ENCODE assay signal across 8 cellular contexts in the genomic region with DNA sequence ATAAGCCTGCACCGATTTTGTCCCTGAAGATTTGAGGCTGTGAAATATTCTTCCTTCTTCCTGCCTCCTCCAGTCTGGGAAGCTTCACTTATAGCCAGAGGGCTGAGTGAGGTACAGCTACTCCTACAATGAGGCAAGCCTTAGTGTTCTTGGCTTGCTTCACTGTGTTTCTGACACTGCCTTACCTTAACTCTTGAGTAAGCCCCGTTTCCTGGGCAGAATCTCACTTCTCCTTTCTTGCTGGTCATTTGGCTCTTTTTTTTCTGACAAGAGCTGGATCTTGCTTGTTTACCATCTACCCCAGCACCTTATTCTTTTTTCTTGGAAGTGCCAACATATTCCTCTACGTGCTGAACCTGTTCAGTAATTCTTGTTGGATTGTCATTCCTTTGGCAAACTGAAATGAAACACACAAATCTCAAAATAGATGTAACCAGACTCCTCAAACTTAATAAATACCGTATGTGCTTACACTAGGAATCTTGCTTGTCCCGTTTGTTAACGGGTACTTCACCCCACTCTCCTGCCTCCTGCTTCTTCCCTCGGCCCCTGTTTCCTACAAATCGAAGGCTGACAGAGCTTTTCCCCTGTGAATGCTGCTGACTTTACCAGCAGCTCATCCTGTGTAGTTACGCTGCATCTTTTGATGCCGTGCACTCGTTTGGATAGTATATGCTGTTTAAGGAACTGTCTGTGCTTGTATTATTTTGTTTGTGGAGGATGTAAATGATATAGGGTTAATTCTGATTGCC.
DNase-seq lines count a peak whose midpoint lies in the region; ATAC-seq and TF ChIP-seq lines count a peak whose summit lies in the region.

No MANE protein-coding gene starts in this region.

- POLR2A ChIA-PET in OCI-LY7 (lab: Charles Lee): interaction anchor here (0.7 to 0.8 kb wide), 2 partner anchors 17 to 34 kb away, joined by 3 to 4 read pairs; no protein-coding TSS in a partner anchor

- H3K9me2 ChIP-seq in OCI-LY7 (ENCODE audit: insufficient read depth, low read length): no peaks in the 10 kb centered on the region

- TF ChIP-seq CTCF in OCI-LY7 (conservative IDR thresholded peaks at IDR 0.05; ENCODE audit: low read length) (no peak), left ventricle myocardium inferior (IDR thresholded peaks at IDR 0.05; ENCODE audit: borderline replicate concordance) (no peak), upper lobe of left lung (IDR thresholded peaks at IDR 0.05) (no peak)

- H3K27me3 ChIP-seq in left ventricle myocardium inferior (ENCODE audit: low read depth) (no peaks in the 10 kb centered on the region), upper lobe of left lung (no peaks in the 10 kb centered on the region)

- H3K79me2 ChIP-seq in OCI-LY7 (ENCODE audit: insufficient read depth, low read depth, low read length): no peaks in the 10 kb centered on the region

- no peaks in the 10 kb centered on the region for H3K9me3 Mint-ChIP-seq in activated CD4-positive, alpha-beta T cell treated with anti-CD3 and anti-CD28 coated beads, Interleukin-2, amount 10 ng/mL, durations not matched to agents 24 days and 14 days

- H3K9me3 ChIP-seq in OCI-LY7 (ENCODE audit: low read length) (no peaks in the 10 kb centered on the region), left ventricle myocardium inferior (replicated peaks) (no peaks in the 10 kb centered on the region), upper lobe of left lung (no peaks in the 10 kb centered on the region)

- no peaks in the 10 kb centered on the region for H3K36me3 ChIP-seq in OCI-LY7 (ENCODE audit: insufficient read depth, low read length)
- no peaks in the 10 kb centered on the region for H3K36me3 ChIP-seq in left ventricle myocardium inferior
- H3K36me3 ChIP-seq in upper lobe of left lung: no peaks in the 10 kb centered on the region

- H3K36me3 Mint-ChIP-seq in activated CD4-positive, alpha-beta T cell treated with anti-CD3 and anti-CD28 coated beads, Interleukin-2, amount 10 ng/mL, durations not matched to agents 24 days and 14 days (ENCODE audit: low read depth): no peaks in the 10 kb centered on the region

- H2AFZ ChIP-seq in OCI-LY7 (ENCODE audit: low read length): no peak overlapping the region

- ATAC-seq in GM18505 (IDR thresholded peaks at IDR 0.05; ENCODE audit: unreplicated experiment): peak; percentile 92
- ATAC-seq in HG02759 (IDR thresholded peaks at IDR 0.05; ENCODE audit: unreplicated experiment): peak; percentile 88
- ATAC-seq in upper lobe of left lung (ENCODE audit: low FRiP score in 2 of 2): peak; percentile 81

- intact Hi-C loops in OCI-LY7 (cut with micrococcal nuclease; ENCODE audit: unreplicated experiment) (no loop called here), left ventricle myocardium inferior (cut with micrococcal nuclease) (no loop called here)
- intact Hi-C loops in activated CD4-positive, alpha-beta T cell treated with anti-CD3 and anti-CD28 coated beads, Interleukin-2, amount 10 ng/mL, durations not matched to agents 24 days and 14 days (cut with micrococcal nuclease): no loop called here

- TF ChIP-seq EP300 in upper lobe of left lung (IDR thresholded peaks at IDR 0.05): peak in 2 of 4 donors; percentile 8 to 22

- BruUV-seq in OCI-LY7 (replicated peaks; lab: Mats Ljungman, UMichigan): no TSS peak

- H3K4me3 ChIP-seq in OCI-LY7 (ENCODE audit: low read depth, low read length, poor library complexity, severe bottlenecking): no peak overlapping the region
- no peak overlapping the region for H3K4me3 ChIP-seq in left ventricle myocardium inferior
- no peak overlapping the region for H3K4me3 ChIP-seq in upper lobe of left lung

- H3K27ac ChIP-seq in OCI-LY7 (ENCODE audit: low read depth, low read length, poor library complexity, severe bottlenecking): no peak overlapping the region
- peak overlapping the region; percentile 65 for H3K27ac ChIP-seq in left ventricle myocardium inferior (replicated peaks)
- H3K27ac ChIP-seq in upper lobe of left lung: peak overlapping the region; percentile 55 to 75 (median 69)

- H3K4me1 ChIP-seq in OCI-LY7 (ENCODE audit: insufficient read depth, low read length, poor library complexity, severe bottlenecking) (no peaks in the 10 kb centered on the region), left ventricle myocardium inferior (peaks cover 77% of the 10 kb centered on the region), upper lobe of left lung (peaks cover 30 to 68% (median 47%) of the 10 kb centered on the region in 4 donors)

- H3K4me3 Mint-ChIP-seq in activated CD4-positive, alpha-beta T cell treated with anti-CD3 and anti-CD28 coated beads, Interleukin-2, amount 10 ng/mL, durations not matched to agents 24 days and 14 days: no peak overlapping the region

- H3K4me1 Mint-ChIP-seq in activated CD4-positive, alpha-beta T cell treated with anti-CD3 and anti-CD28 coated beads, Interleukin-2, amount 10 ng/mL, durations not matched to agents 24 days and 14 days: peaks cover 9% of the 10 kb centered on the region

- no peak for TF ChIP-seq POLR2A in GM18505 (IDR thresholded peaks at IDR 0.05; ENCODE audit: borderline replicate concordance, extremely low read depth, insufficient read depth, insufficient read length)
- TF ChIP-seq POLR2A in upper lobe of left lung (IDR thresholded peaks at IDR 0.05): peak in 1 of 4 donors; percentile 35

- no peaks in the 10 kb centered on the region; the same call in 1 of the 2 replicates for H4K20me1 ChIP-seq in OCI-LY7 (ENCODE audit: insufficient read depth, low read length)

- peak; percentile 30 for DNase-seq in OCI-LY7 (ENCODE audit: low spot score)
- DNase-seq in left ventricle myocardium inferior: no peak
- peak in 1 of 2 donors; percentile 74 for DNase-seq in upper lobe of left lung
- no peak for DNase-seq in HK-2 (ENCODE audit: unreplicated experiment)
- DNase-seq in NCI-H2227 (lab: John Stamatoyannopoulos, UW; ENCODE audit: unreplicated experiment): no peak
- DNase-seq in activated CD4-positive, alpha-beta T cell treated with anti-CD3 and anti-CD28 coated beads, Interleukin-2, amount 10 ng/mL, durations not matched to agents 24 days and 14 days: no peak

- CTCF ChIA-PET in OCI-LY7 (lab: Charles Lee; ENCODE audit: unreplicated experiment): no interaction called here

- H3K27me3 Mint-ChIP-seq in activated CD4-positive, alpha-beta T cell treated with anti-CD3 and anti-CD28 coated beads, Interleukin-2, amount 10 ng/mL, durations not matched to agents 24 days and 14 days: peaks cover 9% of the 10 kb centered on the region

- H3K27ac Mint-ChIP-seq in activated CD4-positive, alpha-beta T cell treated with anti-CD3 and anti-CD28 coated beads, Interleukin-2, amount 10 ng/mL, durations not matched to agents 24 days and 14 days: no peak overlapping the region

- H3K4me2 ChIP-seq in OCI-LY7 (ENCODE audit: low read length): no peak overlapping the region

- WGBS in upper lobe of left lung, 2 donors: 43 to 49% methylated on average over 11 of the region's 11 CpGs
